In the genomic region with DNA sequence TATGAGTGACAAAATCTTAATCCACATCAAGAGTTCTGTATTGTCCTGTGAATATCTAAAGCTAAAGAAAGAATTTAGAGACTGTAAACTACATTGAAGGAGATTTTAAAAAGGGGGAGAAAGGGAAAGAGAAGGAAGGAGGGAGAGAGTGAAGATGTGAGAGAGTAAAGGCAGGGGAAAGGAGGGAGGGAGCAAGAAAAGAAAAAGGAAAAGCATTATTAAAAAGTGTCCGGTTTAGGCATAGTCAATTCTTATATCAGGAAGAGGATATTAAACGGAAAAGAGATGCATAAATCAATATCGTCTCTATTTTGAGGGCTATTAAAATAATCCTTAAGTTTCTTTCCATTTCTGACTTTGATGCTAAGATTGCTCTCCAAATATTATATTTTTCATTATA, we compare ENCODE assay signal across 30 cellular contexts.
"Had no signal": no experiment of that assay in that cellular context is flagged by ENCODE, and none has a peak within 500 bp of the region (broad histone marks: within the 10 kb centered on the region; RNA-seq: fewer than 3 reads in every experiment).

No MANE protein-coding gene starts in this region.

- H3K27ac ChIP-seq: neural progenitor cell, ovary, parathyroid adenoma, psoas muscle, skin epidermis, spleen, suprapubic skin, testis, tibial artery, transverse colon, upper lobe of right lung, uterus had no signal

- H3K4me2 ChIP-seq: neural progenitor cell, smooth muscle cell had no signal

- ATAC-seq: naive thymus-derived CD8-positive, alpha-beta T cell; natural killer cell treated with Interleukin-12 subunit alpha and Interleukin-12 subunit beta and Interleukin-15 and Interleukin-18, amount 100 ng/mL, for 72 hours; psoas muscle; right cardiac atrium; sciatic nerve; stimulated activated memory B cell treated with anti-CD40 and anti-IgM and Interleukin-4, amounts not matched to agents 10 μg/mL and 1 μg/mL and 100 μg/mL, for 72 hours; stimulated activated naive CD8-positive, alpha-beta T cell treated with anti-CD3 and anti-CD28 coated beads, Interleukin-15, amount 100 ng/mL, for 72 hours; stimulated activated naive CD8-positive, alpha-beta T cell treated with anti-CD3 and anti-CD28 coated beads, Interleukin-15, Interleukin-2, amounts not matched to agents 100 U/mL and 50 U/mL, for 24 hours; upper lobe of right lung had no signal

- H3K79me2 ChIP-seq: parathyroid adenoma had no signal

- H3K4me1 ChIP-seq: neural progenitor cell, parathyroid adenoma, psoas muscle, spleen, suprapubic skin, testis, tibial artery, transverse colon, upper lobe of right lung, uterus had no signal

- H3K9me3 ChIP-seq: ovary, psoas muscle, suprapubic skin, testis, tibial artery, transverse colon, upper lobe of right lung, uterus had no signal

- H3K9ac ChIP-seq: neural progenitor cell, parathyroid adenoma had no signal

- DNase-seq: naive thymus-derived CD8-positive, alpha-beta T cell; nephron progenitor cell; occipital lobe; ovary; posterior cingulate gyrus; psoas muscle; right cardiac atrium; spleen; stimulated activated CD4-positive, alpha-beta T cell treated with anti-CD3 and anti-CD28 coated beads, Interleukin-12 subunit alpha, Interleukin-12 subunit beta, amount 100 ng/mL, for 4 hours; stimulated activated CD4-positive, alpha-beta T cell treated with anti-CD3 and anti-CD28 coated beads, Interleukin-1b, Interleukin-23, amount 100 ng/mL, for 48 hours; stimulated activated CD4-positive, alpha-beta T cell treated with anti-CD3 and anti-CD28 coated beads, Interleukin-4, amount 100 ng/mL, for 1 hour; stimulated activated CD4-positive, alpha-beta T cell treated with anti-CD3 and anti-CD28 coated beads, Interleukin-4, amount 100 ng/mL, for 4 hours; stimulated activated CD8-positive, alpha-beta memory T cell treated with anti-CD3 and anti-CD28 coated beads, Interleukin-4, amount 100 ng/mL, for 48 hours; stimulated activated naive CD4-positive, alpha-beta T cell; stimulated activated naive CD8-positive, alpha-beta T cell treated with anti-CD3 and anti-CD28 coated beads, Interleukin-15, amount 100 ng/mL, for 72 hours; stimulated activated naive CD8-positive, alpha-beta T cell treated with anti-CD3 and anti-CD28 coated beads, Interleukin-15, Interleukin-2, amounts not matched to agents 100 U/mL and 50 U/mL, for 24 hours; substantia nigra; testis; tibial artery; transverse colon; upper lobe of right lung; uterus had no signal

- H2AFZ ChIP-seq: neural progenitor cell, parathyroid adenoma had no signal

- H3K27me3 ChIP-seq: neural progenitor cell, ovary, spleen, suprapubic skin, testis, tibial artery, transverse colon, upper lobe of right lung, uterus had no signal

- H3K36me3 ChIP-seq: neural progenitor cell, ovary, spleen, suprapubic skin, tibial artery, transverse colon, upper lobe of right lung, uterus had no signal

- H3K4me3 ChIP-seq: neural progenitor cell, ovary, psoas muscle, skin epidermis, smooth muscle cell, spleen, suprapubic skin, testis, tibial artery, transverse colon, upper lobe of right lung, uterus had no signal
